In the genomic region with DNA sequence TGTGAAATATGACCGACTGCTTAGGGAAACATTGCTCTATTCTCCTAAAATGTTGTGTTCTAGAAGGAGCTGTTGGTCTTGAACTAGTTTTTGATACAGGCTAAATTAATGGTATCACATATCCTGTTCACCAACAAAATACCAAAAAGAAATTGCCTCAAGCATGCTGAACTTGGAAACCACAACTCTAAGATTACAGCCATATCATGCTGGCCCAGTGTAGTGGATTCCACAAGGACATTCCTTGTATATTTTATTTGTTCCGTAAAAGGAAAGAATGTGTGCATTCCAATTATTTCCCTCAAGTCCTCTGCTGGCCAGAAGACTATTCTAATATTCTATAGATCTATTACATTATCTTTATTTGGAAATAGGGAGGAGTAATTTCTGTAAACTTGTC, we compare ENCODE assay signal across 20 cellular contexts. TPM values are rescaled to one million over a fixed set of nuclear protein-coding genes. Genes with fewer than 3 reads are reported as not detected.
DNase-seq lines count a peak whose midpoint lies in the region; ATAC-seq and TF ChIP-seq lines count a peak whose summit lies in the region.
"Had no signal": no experiment of that assay in that cellular context is flagged by ENCODE, and none has a peak within 500 bp of the region (broad histone marks: within the 10 kb centered on the region; RNA-seq: fewer than 3 reads in every experiment).

No MANE protein-coding gene starts in this region.

- no peak overlapping the region for H3K9ac ChIP-seq in endodermal cell (ENCODE audit: extremely low read depth, low read length, poor library complexity, severe bottlenecking)
- H3K9ac ChIP-seq: GM23248 had no signal

- 62 to 72% methylated on average over 2 of the region's 2 CpGs for WGBS in heart right ventricle, 2 donors
- 100% methylated on average over 1 to 2 of the region's 2 CpGs for WGBS in endodermal cell (ENCODE audit: insufficient coverage in 1 of 2, insufficient read length in 1 of 2), 2 experiments

- H3K9me3 ChIP-seq in heart right ventricle, result no peaks in the 10 kb centered on the region
- H3K9me3 ChIP-seq in right atrium auricular region, result no peaks in the 10 kb centered on the region
- no peaks in the 10 kb centered on the region for H3K9me3 ChIP-seq in endodermal cell (ENCODE audit: control insufficient read depth, low read length)
- H3K9me3 ChIP-seq: A549 had no signal

- peak overlapping the region in 6 of 10 donors; percentile 13 to 91 (median 90) for H3K27ac ChIP-seq in heart right ventricle
- H3K27ac ChIP-seq in right atrium auricular region, result peak overlapping the region in 1 of 2 donors; percentile 93
- no peak overlapping the region for H3K27ac ChIP-seq in endodermal cell (ENCODE audit: low read depth, low read length)
- H3K27ac ChIP-seq: A549, GM23248 had no signal

- ATAC-seq in heart right ventricle (no peak), GM21515 (IDR thresholded peaks at IDR 0.05; ENCODE audit: unreplicated experiment) (no peak)
- ATAC-seq: A549, HCT116 had no signal

- H3K36me3 Mint-ChIP-seq in glutamatergic neuron (ENCODE audit: unreplicated experiment), result no peaks in the 10 kb centered on the region
- H3K36me3 Mint-ChIP-seq in endodermal cell (ENCODE audit: low read depth), result peaks cover 32% of the 10 kb centered on the region

- H3K4me3 Mint-ChIP-seq in glutamatergic neuron (ENCODE audit: unreplicated experiment) (no peak overlapping the region), endodermal cell (no peak overlapping the region)
- H3K4me3 Mint-ChIP-seq: CD4-positive, alpha-beta T cell had no signal

- peaks cover 0 to 3% (median 0%) of the 10 kb centered on the region in 9 donors for H3K36me3 ChIP-seq in heart right ventricle
- peaks cover 8% of the 10 kb centered on the region for H3K36me3 ChIP-seq in right atrium auricular region
- H3K36me3 ChIP-seq in H7 (replicated peaks; ENCODE audit: control insufficient read depth, insufficient read depth, low read length), result no peaks in the 10 kb centered on the region
- H3K36me3 ChIP-seq in endodermal cell (ENCODE audit: control insufficient read depth, insufficient read depth, low read length), result peaks cover 1% of the 10 kb centered on the region

- no peaks in the 10 kb centered on the region for H3K9me3 Mint-ChIP-seq in glutamatergic neuron (ENCODE audit: unreplicated experiment)
- H3K9me3 Mint-ChIP-seq in endodermal cell, result no peaks in the 10 kb centered on the region

- no peak for TF ChIP-seq CTCF in heart right ventricle (IDR thresholded peaks at IDR 0.05)
- TF ChIP-seq CTCF in right atrium auricular region (IDR thresholded peaks at IDR 0.05), result no peak
- TF ChIP-seq CTCF in astrocyte of the spinal cord (IDR thresholded peaks at IDR 0.05; ENCODE audit: low read depth, low read length), result no peak
- TF ChIP-seq CTCF in fibroblast of the aortic adventitia (IDR thresholded peaks at IDR 0.05; ENCODE audit: insufficient read depth, low read length), result no peak
- TF ChIP-seq CTCF in glutamatergic neuron (IDR thresholded peaks at IDR 0.05; ENCODE audit: partially characterized antibody, unreplicated experiment), result no peak
- no peak for TF ChIP-seq CTCF in endodermal cell (conservative IDR thresholded peaks at IDR 0.05)

- H3K27ac Mint-ChIP-seq in glutamatergic neuron (ENCODE audit: unreplicated experiment), result no peak overlapping the region
- no peak overlapping the region for H3K27ac Mint-ChIP-seq in endodermal cell
- H3K27ac Mint-ChIP-seq: CD4-positive, alpha-beta T cell had no signal

- H3K4me1 ChIP-seq in heart right ventricle (peaks cover 0 to 10% (median 0%) of the 10 kb centered on the region in 9 donors), right atrium auricular region (no peaks in the 10 kb centered on the region), endodermal cell (ENCODE audit: control insufficient read depth, insufficient read depth, low read length) (no peaks in the 10 kb centered on the region)
- H3K4me1 ChIP-seq: A549 had no signal

- no peaks in the 10 kb centered on the region for H3K4me1 Mint-ChIP-seq in glutamatergic neuron (ENCODE audit: low read depth, unreplicated experiment)
- peaks cover 20% of the 10 kb centered on the region for H3K4me1 Mint-ChIP-seq in endodermal cell

- H3K27me3 ChIP-seq in heart right ventricle (no peaks in the 10 kb centered on the region), right atrium auricular region (no peaks in the 10 kb centered on the region), H7 (ENCODE audit: control insufficient read depth, insufficient read depth, low read length) (no peaks in the 10 kb centered on the region), endodermal cell (ENCODE audit: control insufficient read depth, insufficient read depth, low read length, poor library complexity, severe bottlenecking) (no peaks in the 10 kb centered on the region)

- DNase-seq in heart right ventricle (no peak), right atrium auricular region (ENCODE audit: low spot score) (no peak), astrocyte of the spinal cord (ENCODE audit: low read depth, low spot score) (peak; percentile 39), fibroblast of the aortic adventitia (ENCODE audit: low read depth) (peak; percentile 31), H7 (no peak), glutamatergic neuron (no peak), endodermal cell (no peak)
- DNase-seq: CD4-positive, alpha-beta T cell; GF-D8; GM23248; NCI-H1105 treated with DMSO at 0.1 percent for 48 hours; NCI-H1694; NCI-H510A; NCI-H748 treated with DMSO at 0.1 percent for 48 hours; NK-92 treated with Interleukin-12 subunit alpha and Interleukin-12 subunit beta, amount 100 ng/mL, for 24 hours; Right ventricle myocardium superior had no signal

- H3K27me3 Mint-ChIP-seq in glutamatergic neuron (ENCODE audit: unreplicated experiment) (no peaks in the 10 kb centered on the region), endodermal cell (ENCODE audit: insufficient read depth) (no peaks in the 10 kb centered on the region)
- H3K27me3 Mint-ChIP-seq: CD4-positive, alpha-beta T cell had no signal

- in situ Hi-C loops in astrocyte of the spinal cord (cut with HindIII; ENCODE audit: low sequenced_read_pairs), result no loop called here

- H3K4me3 ChIP-seq in heart right ventricle (no peak overlapping the region), right atrium auricular region (no peak overlapping the region), astrocyte of the spinal cord (ENCODE audit: low read depth, low read length) (no peak overlapping the region), fibroblast of the aortic adventitia (ENCODE audit: low read depth, low read length) (no peak overlapping the region), H7 (ENCODE audit: insufficient read depth, low read depth, low read length) (no peak overlapping the region), endodermal cell (ENCODE audit: low read length) (no peak overlapping the region)
- H3K4me3 ChIP-seq: A549, GM23248 had no signal

- intact Hi-C loops in heart right ventricle (cut with DNase I), result loop anchor here in 3 of 10 donors (2.0 to 10.0 kb wide), 4 partner anchors 116 to 173 kb away; no protein-coding TSS in a partner anchor

RNA-seq across cellular contexts. Expression of a gene that starts 1.7 kb away (rescaled TPM):
- 100 to 1,000 TPM; 609 to 899 (median 752) TPM for total RNA-seq in heart right ventricle
- polyA plus RNA-seq in heart right ventricle, result 100 to 1,000 TPM; 113 to 680 TPM
- 100 to 1,000 TPM; 304 to 550 TPM for total RNA-seq in right atrium auricular region
- total RNA-seq in fibroblast of the aortic adventitia (ENCODE audit: low replicate concordance), result 0.09 and 4.3 TPM in 2 replicates
- 9.0 and 15.7 TPM in 2 replicates for total RNA-seq in H7 (2014; rRNA removed; shearing (Covaris generic))
- 0.74 TPM for total RNA-seq in glutamatergic neuron (ENCODE audit: unreplicated experiment)
- total RNA-seq in endodermal cell, result 10 to 100 TPM; 39.8 to 61.6 TPM
- 20.8 TPM for polyA plus RNA-seq in endodermal cell (2013, experiment 1 of 2)
- polyA plus RNA-seq in endodermal cell (2013, experiment 2 of 2), result 22.4 TPM
- total RNA-seq: GM23248 had no signal
- polyA plus RNA-seq: BJ, GM23248 had no signal

Comparison
In these comparisons a context has a peak if more than half of its experiments do, and no peak if none do; other contexts are left out.
1. DNase-seq: peak in astrocyte of the spinal cord (single experiment) and fibroblast of the aortic adventitia (single experiment); none in heart right ventricle (0 of 2), right atrium auricular region (single experiment), H7 (single experiment), glutamatergic neuron (single experiment) and endodermal cell (single experiment).
2. RNA of a gene that starts 1.7 kb away (total RNA-seq): 609 to 899 TPM in heart right ventricle and 304 to 550 TPM in right atrium auricular region; 39.8 to 61.6 TPM in endodermal cell, 9.0 to 15.7 TPM in H7, 0.74 TPM in glutamatergic neuron (single experiment) and 0.09 to 4.3 TPM in fibroblast of the aortic adventitia; every median in the first group is over 4 times any median in the second.